Comparison of ENCODE assay signal across 9 cellular contexts in the genomic region with DNA sequence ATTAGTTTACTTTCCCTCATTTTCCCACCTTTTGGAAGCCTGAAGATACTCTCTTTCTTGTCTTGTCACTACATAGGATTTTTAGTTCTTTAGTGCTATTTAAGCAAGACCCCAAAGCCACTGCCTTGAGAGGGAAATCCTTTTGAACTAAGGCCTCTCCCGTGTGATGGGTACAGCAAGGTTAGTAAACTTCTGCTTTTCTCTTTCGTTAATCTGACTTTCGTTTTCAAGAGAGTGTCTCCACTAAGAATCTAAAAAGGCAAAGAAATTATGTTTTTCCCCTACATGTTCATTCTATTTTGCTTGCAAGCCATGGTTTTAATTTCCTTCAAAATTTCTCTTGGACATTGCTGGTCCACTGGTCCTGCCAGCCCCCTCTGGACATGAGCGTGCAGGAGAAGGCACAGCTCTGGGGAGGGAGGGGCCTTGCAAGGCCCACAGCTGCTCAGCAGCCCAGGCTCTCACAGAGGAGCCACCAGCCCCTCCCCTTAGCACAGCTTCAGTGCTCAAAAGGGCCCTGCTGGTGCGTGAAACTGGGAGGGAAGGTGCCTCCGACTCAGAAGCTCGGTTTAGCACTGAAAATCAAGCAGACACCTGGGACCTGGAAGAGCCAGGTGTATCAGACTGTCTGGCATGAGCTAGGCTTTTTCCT.
DNase-seq lines count a peak whose midpoint lies in the region; ATAC-seq and TF ChIP-seq lines count a peak whose summit lies in the region.
"Had no signal": no experiment of that assay in that cellular context is flagged by ENCODE, and none has a peak within 500 bp of the region (broad histone marks: within the 10 kb centered on the region; RNA-seq: fewer than 3 reads in every experiment).

No MANE protein-coding gene starts in this region.

- H3K9me3 ChIP-seq in psoas muscle (no peaks in the 10 kb centered on the region), ascending aorta (no peaks in the 10 kb centered on the region), uterus (no peaks in the 10 kb centered on the region)

- H3K27me3 ChIP-seq in psoas muscle (ENCODE audit: insufficient read depth in 3 of 3, low read length in 2 of 3): no peaks in the 10 kb centered on the region
- no peaks in the 10 kb centered on the region for H3K27me3 ChIP-seq in ascending aorta
- H3K27me3 ChIP-seq in uterus: no peaks in the 10 kb centered on the region

- peak overlapping the region; percentile 62 to 95 (median 83) for H3K27ac Mint-ChIP-seq in IgD-negative memory B cell
- no peak overlapping the region for H3K27ac Mint-ChIP-seq in activated T-helper 17 cell treated with anti-CD3 and anti-CD28 coated beads, Interleukin-2, amount 50 U/mL, for 72 hours

- no peak for TF ChIP-seq CTCF in psoas muscle (IDR thresholded peaks at IDR 0.05)
- TF ChIP-seq CTCF in ascending aorta (IDR thresholded peaks at IDR 0.05): no peak
- no peak for TF ChIP-seq CTCF in uterus (IDR thresholded peaks at IDR 0.05)

- H3K36me3 ChIP-seq in psoas muscle (ENCODE audit: insufficient read depth in 1 of 2, low read depth in 1 of 2) (no peaks in the 10 kb centered on the region), ascending aorta (no peaks in the 10 kb centered on the region), uterus (no peaks in the 10 kb centered on the region)

- intact Hi-C loops in psoas muscle (cut with DNase I): loop anchor here in 1 of 2 donors (10.0 kb wide), 2 partner anchors 339 to 459 kb away; no protein-coding TSS in a partner anchor
- intact Hi-C loops in ascending aorta (cut with DNase I): no loop called here
- intact Hi-C loops in uterus (cut with DNase I; ENCODE audit: low total_unique reads): no loop called here

- H3K4me3 ChIP-seq in psoas muscle (peak overlapping the region; percentile 34), ascending aorta (no peak overlapping the region), uterus (no peak overlapping the region)

- peak; percentile 94 for ATAC-seq in GM21576 (IDR thresholded peaks at IDR 0.05; ENCODE audit: unreplicated experiment)
- ATAC-seq in activated T-helper 17 cell treated with anti-CD3 and anti-CD28 coated beads, Interleukin-2, amount 50 U/mL, for 72 hours (replicated peaks): peak; percentile 63
- peak; percentile 70 to 83 (median 81) for ATAC-seq in psoas muscle

- no peak for TF ChIP-seq POLR2A in uterus (IDR thresholded peaks at IDR 0.05)

- no peaks in the 10 kb centered on the region for H3K27me3 Mint-ChIP-seq in IgD-negative memory B cell
- H3K27me3 Mint-ChIP-seq in activated T-helper 17 cell treated with anti-CD3 and anti-CD28 coated beads, Interleukin-2, amount 50 U/mL, for 72 hours: peaks cover 4% of the 10 kb centered on the region

- peak overlapping the region; percentile 57 to 95 (median 88) for H3K4me3 Mint-ChIP-seq in IgD-negative memory B cell
- H3K4me3 Mint-ChIP-seq in activated T-helper 17 cell treated with anti-CD3 and anti-CD28 coated beads, Interleukin-2, amount 50 U/mL, for 72 hours: peak overlapping the region; percentile 46

- H3K36me3 Mint-ChIP-seq in IgD-negative memory B cell: no peaks in the 10 kb centered on the region
- no peaks in the 10 kb centered on the region for H3K36me3 Mint-ChIP-seq in activated T-helper 17 cell treated with anti-CD3 and anti-CD28 coated beads, Interleukin-2, amount 50 U/mL, for 72 hours (ENCODE audit: low read depth)

- H3K4me1 Mint-ChIP-seq in IgD-negative memory B cell: peaks cover 11 to 17% (median 16%) of the 10 kb centered on the region in 3 donors
- H3K4me1 Mint-ChIP-seq in activated T-helper 17 cell treated with anti-CD3 and anti-CD28 coated beads, Interleukin-2, amount 50 U/mL, for 72 hours: no peaks in the 10 kb centered on the region

- H3K4me1 ChIP-seq in psoas muscle (peaks cover 5% of the 10 kb centered on the region), ascending aorta (no peaks in the 10 kb centered on the region), uterus (no peaks in the 10 kb centered on the region)

- H3K27ac ChIP-seq in psoas muscle (no peak overlapping the region), ascending aorta (no peak overlapping the region), uterus (no peak overlapping the region)
- H3K27ac ChIP-seq: 22Rv1 had no signal

- 27 to 44% (median 33%) methylated on average over 7 of the region's 7 CpGs for WGBS in psoas muscle, 3 donors

- DNase-seq in NCI-H146 (lab: John Stamatoyannopoulos, UW) (peak; percentile 57), NCI-H146 treated with DMSO at 0.1 percent for 48 hours (lab: John Stamatoyannopoulos, UW; ENCODE audit: unreplicated experiment) (no peak), psoas muscle (no peak), ascending aorta (ENCODE audit: low spot score in 2 of 2) (no peak), uterus (no peak)

- H3K9me3 Mint-ChIP-seq in IgD-negative memory B cell: no peaks in the 10 kb centered on the region
- no peaks in the 10 kb centered on the region for H3K9me3 Mint-ChIP-seq in activated T-helper 17 cell treated with anti-CD3 and anti-CD28 coated beads, Interleukin-2, amount 50 U/mL, for 72 hours
